27 cellular contexts compared by ENCODE assay signal in genomic region chr2:3807853-3808252, GRCh38.
DNase-seq lines count a peak whose midpoint lies in the region; TF ChIP-seq lines count a peak whose summit lies in the region.
"Had no signal": no experiment of that assay in that cellular context is flagged by ENCODE, and none has a peak within 500 bp of the region (broad histone marks: within the 10 kb centered on the region; RNA-seq: fewer than 3 reads in every experiment).

No MANE protein-coding gene starts in this region.

- peak; percentile 72 for DNase-seq in A172 (ENCODE audit: low spot score)
- DNase-seq in H4 (ENCODE audit: low spot score), result peak; percentile 55
- peak; percentile 19 for DNase-seq in adipocyte (ENCODE audit: low read depth)
- peak; percentile 82 for DNase-seq in fibroblast of mammary gland (ENCODE audit: low read depth)
- no peak for DNase-seq in tibial artery
- DNase-seq in DMS153 (lab: John Stamatoyannopoulos, UW), result no peak
- DNase-seq in NCI-H187 (lab: John Stamatoyannopoulos, UW), result no peak
- no peak for DNase-seq in posterior vena cava (ENCODE audit: low spot score)
- DNase-seq: activated CD4-positive, alpha-beta T cell treated with anti-CD3 and anti-CD28 coated beads for 48 hours; activated gamma-delta T cell treated with Interleukin-2 at 50 U/mL for 16 hours; activated naive CD8-positive, alpha-beta T cell treated with anti-CD3 and anti-CD28 coated beads, Interleukin-2, amount 50 U/mL, for 24 hours; activated T-cell treated with anti-CD3 and anti-CD28 coated beads, Interleukin-2, amount 50 U/mL, for 24 hours; cortex of kidney; EL; endodermal cell; esophagus squamous epithelium; HCEC 1CT; left colon; NCI-H1436 treated with DMSO at 0.1 percent for 48 hours; NCI-H526 treated with DMSO at 0.1 percent for 48 hours; stimulated activated CD4-positive, alpha-beta T cell treated with anti-CD3 and anti-CD28 coated beads, Interleukin-2, amount 100 ng/mL, for 24 hours; substantia nigra had no signal

- H3K27me3 ChIP-seq in adipocyte (replicated peaks; ENCODE audit: control insufficient read depth, insufficient read depth, low read length) (peaks cover 10% of the 10 kb centered on the region), tibial artery (no peaks in the 10 kb centered on the region)
- H3K27me3 ChIP-seq: breast epithelium, esophagus squamous epithelium had no signal

- H3K27ac ChIP-seq in tibial artery, result no peak overlapping the region
- H3K27ac ChIP-seq: breast epithelium, esophagus squamous epithelium, neutrophil, RWPE1, VCaP had no signal

- intact Hi-C loops in tibial artery (cut with DNase I; ENCODE audit: low total_unique reads) (no loop called here), posterior vena cava (cut with DNase I) (no loop called here)

- H3K4me1 ChIP-seq in adipocyte (ENCODE audit: control insufficient read depth, insufficient read depth, low read length) (no peaks in the 10 kb centered on the region), tibial artery (no peaks in the 10 kb centered on the region)
- H3K4me1 ChIP-seq: breast epithelium, esophagus squamous epithelium had no signal

- H3K9me3 ChIP-seq in adipocyte (ENCODE audit: control insufficient read depth, low read length) (no peaks in the 10 kb centered on the region), tibial artery (no peaks in the 10 kb centered on the region)
- H3K9me3 ChIP-seq: esophagus squamous epithelium, neutrophil had no signal

- H3K9ac ChIP-seq in adipocyte (ENCODE audit: low read length), result no peak overlapping the region

- H3K4me3 ChIP-seq in adipocyte (ENCODE audit: low read length) (no peak overlapping the region), fibroblast of mammary gland (ENCODE audit: control insufficient read depth, low read depth, low read length) (no peak overlapping the region), tibial artery (no peak overlapping the region)
- H3K4me3 ChIP-seq: breast epithelium, esophagus squamous epithelium, smooth muscle cell had no signal

- TF ChIP-seq CTCF in fibroblast of mammary gland (conservative IDR thresholded peaks at IDR 0.05; ENCODE audit: control insufficient read depth, insufficient read depth, low read depth, low read length) (no peak), tibial artery (IDR thresholded peaks at IDR 0.05) (no peak)

- H3K36me3 ChIP-seq in adipocyte (ENCODE audit: control insufficient read depth, insufficient read depth, low read length, severe bottlenecking) (no peaks in the 10 kb centered on the region), tibial artery (no peaks in the 10 kb centered on the region)
- H3K36me3 ChIP-seq: breast epithelium, esophagus squamous epithelium, neutrophil had no signal

Comparison
In these comparisons a context has a peak if more than half of its experiments do, and no peak if none do; other contexts are left out.
1. DNase-seq: peak in A172 (single experiment), H4 (single experiment), adipocyte (single experiment) and fibroblast of mammary gland (single experiment); none in tibial artery (0 of 2), DMS153 (single experiment), NCI-H187 (0 of 2) and posterior vena cava (single experiment).